ENCODE assay signal across 29 cellular contexts in genomic region chr22:35740616-35741015, GRCh38. TPM values are rescaled to one million over a fixed set of nuclear protein-coding genes. Genes with fewer than 3 reads are reported as not detected.
"Had no signal": no experiment of that assay in that cellular context is flagged by ENCODE, and none has a peak within 500 bp of the region (broad histone marks: within the 10 kb centered on the region; RNA-seq: fewer than 3 reads in every experiment).

No MANE protein-coding gene starts in this region.

- H3K4me1 ChIP-seq: breast epithelium, lower lobe of right lung, upper lobe of right lung had no signal

- H3K9me3 Mint-ChIP-seq: activated naive CD4-positive, alpha-beta T cell treated with anti-CD3 and anti-CD28 coated beads for 36 hours; activated naive CD8-positive, alpha-beta T cell treated with anti-CD3 and anti-CD28 coated beads, Interleukin-2, amount 10 ng/mL, durations not matched to agents 7 days and 5 days; immature natural killer cell; nephron progenitor cell; stimulated activated naive B cell treated with anti-CD40 and anti-IgM and Interleukin-4, amounts not matched to agents 10 μg/mL and 1 μg/mL and 100 μg/mL, for 72 hours; T-helper 2 cell treated with Interferon-gamma antibody and Interleukin-4, amounts not matched to agents 5 μg/mL and 100 μg/mL, for 36 hours had no signal

- DNase-seq: activated CD4-positive, alpha-beta T cell treated with anti-CD3 and anti-CD28 coated beads for 1 hour; activated CD4-positive, alpha-beta T cell treated with anti-CD3 and anti-CD28 coated beads, Interleukin-2, amount 50 U/mL, for 1 hour; activated CD8-positive, alpha-beta T cell treated with anti-CD3 and anti-CD28 coated beads, Interleukin-2, amount 10 ng/mL, durations not matched to agents 7 days and 5 days; activated effector memory CD4-positive, alpha-beta T cell treated with Interleukin-2 at 50 U/mL for 16 hours; activated naive CD4-positive, alpha-beta T cell treated with anti-CD3 and anti-CD28 coated beads for 36 hours; activated naive CD8-positive, alpha-beta T cell treated with anti-CD3 and anti-CD28 coated beads, Interleukin-2, amount 10 ng/mL, durations not matched to agents 7 days and 5 days; activated T-cell treated with anti-CD3 and anti-CD28 coated beads, Interleukin-2, amount 50 U/mL, for 48 hours; amniotic stem cell; cerebellar nuclear complex; cortex of kidney; endodermal cell; esophagus squamous epithelium; immature natural killer cell; lower lobe of right lung; mesendoderm; mucosa of descending colon; nephron progenitor cell; occipital lobe; posterior cingulate gyrus; stimulated activated CD4-positive, alpha-beta T cell treated with anti-CD3 and anti-CD28 coated beads, Interleukin-2, amount 100 ng/mL, for 48 hours; stimulated activated CD8-positive, alpha-beta memory T cell treated with anti-CD3 and anti-CD28 coated beads, Interleukin-4, amount 100 ng/mL, for 48 hours; stimulated activated naive B cell treated with anti-CD40 and anti-IgM and Interleukin-4, amounts not matched to agents 10 μg/mL and 1 μg/mL and 100 μg/mL, for 72 hours; upper lobe of right lung; WERI-Rb-1 had no signal

- H3K9me3 ChIP-seq: breast epithelium, esophagus squamous epithelium, lower lobe of right lung, mucosa of descending colon, upper lobe of right lung had no signal

- H3K27ac ChIP-seq: breast epithelium, esophagus squamous epithelium, lower lobe of right lung, upper lobe of right lung, WERI-Rb-1 had no signal

- H3K4me1 Mint-ChIP-seq: activated naive CD8-positive, alpha-beta T cell treated with anti-CD3 and anti-CD28 coated beads, Interleukin-2, amount 10 ng/mL, durations not matched to agents 7 days and 5 days; immature natural killer cell had no signal

- H3K4me3 Mint-ChIP-seq: activated CD8-positive, alpha-beta T cell treated with anti-CD3 and anti-CD28 coated beads, Interleukin-2, amount 10 ng/mL, durations not matched to agents 7 days and 5 days; activated naive CD4-positive, alpha-beta T cell treated with anti-CD3 and anti-CD28 coated beads for 36 hours; activated naive CD8-positive, alpha-beta T cell treated with anti-CD3 and anti-CD28 coated beads, Interleukin-2, amount 10 ng/mL, durations not matched to agents 7 days and 5 days; endodermal cell; immature natural killer cell; nephron progenitor cell; stimulated activated naive B cell treated with anti-CD40 and anti-IgM and Interleukin-4, amounts not matched to agents 10 μg/mL and 1 μg/mL and 100 μg/mL, for 72 hours; T-helper 2 cell treated with Interferon-gamma antibody and Interleukin-4, amounts not matched to agents 5 μg/mL and 100 μg/mL, for 36 hours had no signal

- H3K27me3 ChIP-seq: breast epithelium, esophagus squamous epithelium, upper lobe of right lung had no signal

- H3K36me3 Mint-ChIP-seq: activated naive CD8-positive, alpha-beta T cell treated with anti-CD3 and anti-CD28 coated beads, Interleukin-2, amount 10 ng/mL, durations not matched to agents 7 days and 5 days; stimulated activated naive B cell treated with anti-CD40 and anti-IgM and Interleukin-4, amounts not matched to agents 10 μg/mL and 1 μg/mL and 100 μg/mL, for 72 hours had no signal

- ATAC-seq: activated CD8-positive, alpha-beta T cell treated with anti-CD3 and anti-CD28 coated beads, Interleukin-2, amount 10 ng/mL, durations not matched to agents 7 days and 5 days; lower lobe of right lung; mucosa of descending colon; stimulated activated naive B cell treated with anti-CD40 and anti-IgM and Interleukin-4, amounts not matched to agents 10 μg/mL and 1 μg/mL and 100 μg/mL, for 72 hours had no signal

- H3K27ac Mint-ChIP-seq: activated CD8-positive, alpha-beta T cell treated with anti-CD3 and anti-CD28 coated beads, Interleukin-2, amount 10 ng/mL, durations not matched to agents 7 days and 5 days; activated naive CD4-positive, alpha-beta T cell treated with anti-CD3 and anti-CD28 coated beads for 36 hours; activated naive CD8-positive, alpha-beta T cell treated with anti-CD3 and anti-CD28 coated beads, Interleukin-2, amount 10 ng/mL, durations not matched to agents 7 days and 5 days; endodermal cell; immature natural killer cell; nephron progenitor cell; stimulated activated naive B cell treated with anti-CD40 and anti-IgM and Interleukin-4, amounts not matched to agents 10 μg/mL and 1 μg/mL and 100 μg/mL, for 72 hours; T-helper 2 cell treated with Interferon-gamma antibody and Interleukin-4, amounts not matched to agents 5 μg/mL and 100 μg/mL, for 36 hours had no signal

- H3K36me3 ChIP-seq: breast epithelium had no signal

- H3K4me3 ChIP-seq: breast epithelium, esophagus squamous epithelium, lower lobe of right lung, mucosa of descending colon, upper lobe of right lung had no signal

RNA-seq across cellular contexts. Expression of gene APOL5, which starts 22.9 kb away (rescaled TPM):
- total RNA-seq: activated CD8-positive, alpha-beta T cell treated with anti-CD3 and anti-CD28 coated beads, Interleukin-2, amount 10 ng/mL, durations not matched to agents 7 days and 5 days; activated naive CD4-positive, alpha-beta T cell treated with anti-CD3 and anti-CD28 coated beads for 36 hours; activated naive CD8-positive, alpha-beta T cell treated with anti-CD3 and anti-CD28 coated beads, Interleukin-2, amount 10 ng/mL, durations not matched to agents 7 days and 5 days; breast epithelium; endodermal cell; esophagus squamous epithelium; kidney epithelial cell; left lobe of liver; lower lobe of right lung; mucosa of descending colon; occipital lobe; subcutaneous adipose tissue; upper lobe of right lung had no signal
- polyA plus RNA-seq: immature natural killer cell had no signal
